Comparison of ENCODE assay signal across 28 cellular contexts in genomic region chr1:242411906-242412305, GRCh38.
"Had no signal": no experiment of that assay in that cellular context is flagged by ENCODE, and none has a peak within 500 bp of the region (broad histone marks: within the 10 kb centered on the region; RNA-seq: fewer than 3 reads in every experiment).

No MANE protein-coding gene starts in this region.

- DNase-seq: activated CD4-positive, alpha-beta memory T cell treated with anti-CD3 and anti-CD28 coated beads for 36 hours; activated CD4-positive, alpha-beta T cell treated with anti-CD3 and anti-CD28 coated beads for 36 hours; activated CD4-positive, alpha-beta T cell treated with anti-CD3 and anti-CD28 coated beads, Interleukin-2, amount 10 ng/mL, durations not matched to agents 24 days and 14 days; activated CD4-positive, CD25-positive, alpha-beta regulatory T cell; activated CD4-positive, CD25-positive, alpha-beta regulatory T cell treated with anti-CD3 and anti-CD28 coated beads, Interleukin-2, amount 50 U/mL, for 72 hours; activated CD8-positive, alpha-beta memory T cell treated with anti-CD3 and anti-CD28 coated beads, Interleukin-2, amount 10 ng/mL, durations not matched to agents 7 days and 5 days; activated CD8-positive, alpha-beta memory T cell treated with anti-CD3 and anti-CD28 coated beads, Interleukin-2, amount 50 U/mL, for 4 hours; activated CD8-positive, alpha-beta T cell treated with anti-CD3 and anti-CD28 coated beads, Interleukin-2, amount 10 ng/mL, durations not matched to agents 7 days and 5 days; activated effector memory CD4-positive, alpha-beta T cell treated with anti-CD3 and anti-CD28 coated beads, Interleukin-2, amount 50 U/mL, for 16 hours; activated naive CD4-positive, alpha-beta T cell treated with anti-CD3 and anti-CD28 coated beads for 36 hours; activated naive CD8-positive, alpha-beta T cell treated with anti-CD3 and anti-CD28 coated beads for 36 hours; activated naive CD8-positive, alpha-beta T cell treated with anti-CD3 and anti-CD28 coated beads, Interleukin-2, amount 50 U/mL, for 24 hours; activated T-cell treated with anti-CD3 and anti-CD28 coated beads, Interleukin-2, amount 50 U/mL, for 1 hour; activated T-cell treated with anti-CD3 and anti-CD28 coated beads, Interleukin-2, amount 50 U/mL, for 48 hours; adrenal gland; amygdala; aorta; body of pancreas; central memory CD4-positive, alpha-beta T cell; cerebellar nuclear complex; colonic mucosa; effector CD8-positive, alpha-beta T cell; foreskin melanocyte; head of caudate nucleus; T-helper 2 cell had no signal

- H3K9me3 ChIP-seq: adrenal gland, body of pancreas, colonic mucosa, gastroesophageal sphincter had no signal

- H3K27me3 ChIP-seq: adrenal gland, body of pancreas, cardiac muscle cell, colonic mucosa had no signal

- H3K4me1 ChIP-seq: adrenal gland, body of pancreas, colonic mucosa, gastroesophageal sphincter had no signal

- ATAC-seq: activated CD4-positive, alpha-beta T cell treated with anti-CD3 and anti-CD28 coated beads for 36 hours; activated CD8-positive, alpha-beta memory T cell treated with anti-CD3 and anti-CD28 coated beads, Interleukin-2, amount 10 ng/mL, durations not matched to agents 7 days and 5 days; activated CD8-positive, alpha-beta T cell treated with anti-CD3 and anti-CD28 coated beads, Interleukin-2, amount 10 ng/mL, durations not matched to agents 7 days and 5 days; activated naive CD8-positive, alpha-beta T cell treated with anti-CD3 and anti-CD28 coated beads, Interleukin-2, amount 50 U/mL, for 24 hours; body of pancreas; esophagus mucosa; gastroesophageal sphincter had no signal

- H3K27ac ChIP-seq: adrenal gland, body of pancreas, cardiac muscle cell, colonic mucosa, gastroesophageal sphincter had no signal

- H3K36me3 ChIP-seq: adrenal gland, cardiac muscle cell, colonic mucosa, gastroesophageal sphincter had no signal

- H3K4me3 ChIP-seq: adrenal gland, body of pancreas, cardiac muscle cell, colonic mucosa, gastroesophageal sphincter had no signal
